Comparison of ENCODE assay signal across 1 cellular context in the genomic region with DNA sequence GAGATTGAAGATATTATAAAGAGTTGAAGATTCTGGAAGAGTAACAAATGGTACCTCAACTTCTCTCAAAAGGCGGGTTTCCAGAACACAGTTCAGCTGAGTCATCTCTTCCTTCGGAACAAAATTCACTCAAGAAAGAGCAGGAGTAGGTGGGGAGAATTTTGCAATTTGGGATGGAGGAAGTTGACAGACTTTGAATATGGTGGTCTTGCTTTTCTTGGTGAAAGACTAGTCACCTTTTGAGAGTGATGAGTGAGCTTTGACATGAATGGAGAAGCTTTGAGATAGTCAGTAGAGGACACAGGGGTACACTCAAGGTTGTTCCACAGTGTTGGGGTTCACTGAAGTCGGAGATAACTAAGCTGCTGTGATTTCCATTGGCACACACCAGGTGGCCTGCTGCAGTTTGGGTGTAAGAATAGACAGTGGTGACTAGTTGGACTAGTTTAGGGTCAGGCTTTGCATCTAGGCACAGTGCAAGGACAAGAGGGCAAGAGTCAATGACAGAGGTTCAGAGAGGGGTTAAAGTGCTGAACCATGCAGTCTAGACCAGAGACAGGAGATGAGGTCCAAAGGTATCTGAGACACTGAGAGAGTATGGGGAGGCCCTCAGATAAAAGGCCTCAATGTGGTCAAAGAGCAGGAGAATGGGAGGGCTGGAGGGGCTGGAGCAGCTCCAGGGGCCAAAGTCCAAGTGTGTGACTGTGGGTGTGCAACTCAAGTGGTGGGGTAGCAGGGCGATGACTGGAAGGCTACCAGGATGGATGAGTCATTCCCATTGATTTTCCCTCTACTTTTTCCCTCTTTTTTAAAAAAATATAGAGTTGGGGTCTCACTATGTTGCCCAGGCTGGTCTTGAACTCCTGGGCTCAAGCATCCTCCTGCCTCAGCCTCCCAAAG.
TF ChIP-seq lines count a peak whose summit lies in the region.

No MANE protein-coding gene starts in this region.

TF ChIP-seq in HepG2, 621 proteins besides CTCF, POLR2A, EP300 and RAD21 (continued from another document and continues in another):
- TF ChIP-seq, protein P1, sequence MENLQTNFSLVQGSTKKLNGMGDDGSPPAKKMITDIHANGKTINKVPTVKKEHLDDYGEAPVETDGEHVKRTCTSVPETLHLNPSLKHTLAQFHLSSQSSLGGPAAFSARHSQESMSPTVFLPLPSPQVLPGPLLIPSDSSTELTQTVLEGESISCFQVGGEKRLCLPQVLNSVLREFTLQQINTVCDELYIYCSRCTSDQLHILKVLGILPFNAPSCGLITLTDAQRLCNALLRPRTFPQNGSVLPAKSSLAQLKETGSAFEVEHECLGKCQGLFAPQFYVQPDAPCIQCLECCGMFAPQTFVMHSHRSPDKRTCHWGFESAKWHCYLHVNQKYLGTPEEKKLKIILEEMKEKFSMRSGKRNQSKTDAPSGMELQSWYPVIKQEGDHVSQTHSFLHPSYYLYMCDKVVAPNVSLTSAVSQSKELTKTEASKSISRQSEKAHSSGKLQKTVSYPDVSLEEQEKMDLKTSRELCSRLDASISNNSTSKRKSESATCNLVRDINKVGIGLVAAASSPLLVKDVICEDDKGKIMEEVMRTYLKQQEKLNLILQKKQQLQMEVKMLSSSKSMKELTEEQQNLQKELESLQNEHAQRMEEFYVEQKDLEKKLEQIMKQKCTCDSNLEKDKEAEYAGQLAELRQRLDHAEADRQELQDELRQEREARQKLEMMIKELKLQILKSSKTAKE (CRISPR knock-in tag; IDR thresholded peaks at IDR 0.05; ENCODE audit: borderline replicate concordance), result peak; percentile 87
- TF ChIP-seq ZNF589 (CRISPR knock-in tag; conservative IDR thresholded peaks at IDR 0.05) (peak; percentile 72; the same call in 1 of the 2 replicates), CHD2 (IDR thresholded peaks at IDR 0.05; ENCODE audit: low read depth, low read length) (peak; percentile 16; the same call in 1 of the 2 replicates), JUNB (CRISPR knock-in tag; IDR thresholded peaks at IDR 0.05; ENCODE audit: borderline replicate concordance) (peak; percentile 94), ELF3 (CRISPR knock-in tag; IDR thresholded peaks at IDR 0.05) (peak; percentile 83), MED8 (CRISPR knock-in tag; IDR thresholded peaks at IDR 0.05; ENCODE audit: insufficient replicate concordance) (peak; percentile 50), KDM6A (CRISPR knock-in tag; IDR thresholded peaks at IDR 0.05; ENCODE audit: low read depth) (peak; percentile 89), HOXA5 (CRISPR knock-in tag; IDR thresholded peaks at IDR 0.05) (peak; percentile 78), ZNF513 (CRISPR knock-in tag; conservative IDR thresholded peaks at IDR 0.05) (no peak), BCL6 (CRISPR knock-in tag; IDR thresholded peaks at IDR 0.05) (peak; percentile 78), XRCC5 (optimal IDR thresholded peaks at IDR 0.05; ENCODE audit: low read length) (peak; percentile 96), ZNF740 (CRISPR knock-in tag; IDR thresholded peaks at IDR 0.05) (peak; percentile 66; the same call in 1 of the 2 replicates), HOXA3 (CRISPR knock-in tag; IDR thresholded peaks at IDR 0.05) (peak; percentile 87; the same call in 1 of the 2 replicates), SP1 (IDR thresholded peaks at IDR 0.05) (no peak), SP1 (CRISPR knock-in tag; IDR thresholded peaks at IDR 0.05) (0 out of 2 replicates have a peak, but pooled peaks have one; percentile 28), ZFP82 (CRISPR knock-in tag; IDR thresholded peaks at IDR 0.05; ENCODE audit: borderline replicate concordance) (peak; percentile 56; the same call in 1 of the 2 replicates), ZNF577 (CRISPR knock-in tag; IDR thresholded peaks at IDR 0.05; ENCODE audit: borderline replicate concordance, low read depth) (no peak), POGZ (CRISPR knock-in tag; IDR thresholded peaks at IDR 0.05) (peak; percentile 99), ZNF264 (CRISPR knock-in tag; IDR thresholded peaks at IDR 0.05) (peak; percentile 95), MXD3 (CRISPR knock-in tag; IDR thresholded peaks at IDR 0.05) (no peak), ZNF605 (CRISPR knock-in tag; IDR thresholded peaks at IDR 0.05) (peak; percentile 90), NFE2L1 (CRISPR knock-in tag; IDR thresholded peaks at IDR 0.05; ENCODE audit: borderline replicate concordance) (no peak), ZBTB7B (CRISPR knock-in tag; IDR thresholded peaks at IDR 0.05) (peak; percentile 86), CSRNP1 (CRISPR knock-in tag; IDR thresholded peaks at IDR 0.05) (0 out of 2 replicates have a peak, but pooled peaks have one; percentile 70), ZNF619 (CRISPR knock-in tag; IDR thresholded peaks at IDR 0.05) (no peak), TGIF2 (CRISPR knock-in tag; IDR thresholded peaks at IDR 0.05) (peak; percentile 75; the same call in 1 of the 2 replicates), ZNF713 (CRISPR knock-in tag; IDR thresholded peaks at IDR 0.05) (no peak), PHF21A (CRISPR knock-in tag; IDR thresholded peaks at IDR 0.05) (peak; percentile 93), SMYD3 (CRISPR knock-in tag; IDR thresholded peaks at IDR 0.05) (0 out of 2 replicates have a peak, but pooled peaks have one; percentile 55), FOXC1 (CRISPR knock-in tag; IDR thresholded peaks at IDR 0.05; ENCODE audit: borderline replicate concordance) (peak; percentile 79; the same call in 1 of the 2 replicates), SP140L (CRISPR knock-in tag; IDR thresholded peaks at IDR 0.05; ENCODE audit: borderline replicate concordance) (no peak), EEA1 (CRISPR knock-in tag; IDR thresholded peaks at IDR 0.05; ENCODE audit: borderline replicate concordance) (0 out of 2 replicates have a peak, but pooled peaks have one; percentile 47), CEBPB (IDR thresholded peaks at IDR 0.05; ENCODE audit: borderline replicate concordance, low read depth, low read length) (peak; percentile 69; the same call in 1 of the 2 replicates), ZNF383 (CRISPR knock-in tag; IDR thresholded peaks at IDR 0.05; ENCODE audit: borderline replicate concordance) (no peak), FOXA1 (IDR thresholded peaks at IDR 0.05) (no peak), FOXA1 (CRISPR knock-in tag; IDR thresholded peaks at IDR 0.05) (no peak), ZBTB38 (CRISPR knock-in tag; IDR thresholded peaks at IDR 0.05) (peak; percentile 81; the same call in 1 of the 2 replicates), HMG20B (CRISPR knock-in tag; conservative IDR thresholded peaks at IDR 0.05) (peak; percentile 57; the same call in 1 of the 2 replicates), ISX (CRISPR knock-in tag; conservative IDR thresholded peaks at IDR 0.05) (no peak), ZFYVE20 (CRISPR knock-in tag; IDR thresholded peaks at IDR 0.05; ENCODE audit: borderline replicate concordance, low read depth) (no peak), SAFB2 (CRISPR knock-in tag; IDR thresholded peaks at IDR 0.05; ENCODE audit: borderline replicate concordance, low read depth) (0 out of 2 replicates have a peak, but pooled peaks have one; percentile 63), ZFX (CRISPR knock-in tag; IDR thresholded peaks at IDR 0.05; ENCODE audit: low read depth) (peak; percentile 71), JUN (CRISPR knock-in tag; IDR thresholded peaks at IDR 0.05) (peak; percentile 95), ATM (IDR thresholded peaks at IDR 0.05; ENCODE audit: borderline replicate concordance) (no peak), NCOA2 (CRISPR knock-in tag; IDR thresholded peaks at IDR 0.05) (peak; percentile 89), KDM5B (CRISPR knock-in tag; IDR thresholded peaks at IDR 0.05; ENCODE audit: borderline replicate concordance) (peak; percentile 60)
- TF ChIP-seq, protein P2, sequence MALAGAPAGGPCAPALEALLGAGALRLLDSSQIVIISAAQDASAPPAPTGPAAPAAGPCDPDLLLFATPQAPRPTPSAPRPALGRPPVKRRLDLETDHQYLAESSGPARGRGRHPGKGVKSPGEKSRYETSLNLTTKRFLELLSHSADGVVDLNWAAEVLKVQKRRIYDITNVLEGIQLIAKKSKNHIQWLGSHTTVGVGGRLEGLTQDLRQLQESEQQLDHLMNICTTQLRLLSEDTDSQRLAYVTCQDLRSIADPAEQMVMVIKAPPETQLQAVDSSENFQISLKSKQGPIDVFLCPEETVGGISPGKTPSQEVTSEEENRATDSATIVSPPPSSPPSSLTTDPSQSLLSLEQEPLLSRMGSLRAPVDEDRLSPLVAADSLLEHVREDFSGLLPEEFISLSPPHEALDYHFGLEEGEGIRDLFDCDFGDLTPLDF (CRISPR knock-in tag; IDR thresholded peaks at IDR 0.05), result peak; percentile 43; the same call in 1 of the 2 replicates
- TF ChIP-seq, protein P3, sequence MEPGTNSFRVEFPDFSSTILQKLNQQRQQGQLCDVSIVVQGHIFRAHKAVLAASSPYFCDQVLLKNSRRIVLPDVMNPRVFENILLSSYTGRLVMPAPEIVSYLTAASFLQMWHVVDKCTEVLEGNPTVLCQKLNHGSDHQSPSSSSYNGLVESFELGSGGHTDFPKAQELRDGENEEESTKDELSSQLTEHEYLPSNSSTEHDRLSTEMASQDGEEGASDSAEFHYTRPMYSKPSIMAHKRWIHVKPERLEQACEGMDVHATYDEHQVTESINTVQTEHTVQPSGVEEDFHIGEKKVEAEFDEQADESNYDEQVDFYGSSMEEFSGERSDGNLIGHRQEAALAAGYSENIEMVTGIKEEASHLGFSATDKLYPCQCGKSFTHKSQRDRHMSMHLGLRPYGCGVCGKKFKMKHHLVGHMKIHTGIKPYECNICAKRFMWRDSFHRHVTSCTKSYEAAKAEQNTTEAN (CRISPR knock-in tag; conservative IDR thresholded peaks at IDR 0.05), result peak; percentile 94
- TF ChIP-seq, protein P4, sequence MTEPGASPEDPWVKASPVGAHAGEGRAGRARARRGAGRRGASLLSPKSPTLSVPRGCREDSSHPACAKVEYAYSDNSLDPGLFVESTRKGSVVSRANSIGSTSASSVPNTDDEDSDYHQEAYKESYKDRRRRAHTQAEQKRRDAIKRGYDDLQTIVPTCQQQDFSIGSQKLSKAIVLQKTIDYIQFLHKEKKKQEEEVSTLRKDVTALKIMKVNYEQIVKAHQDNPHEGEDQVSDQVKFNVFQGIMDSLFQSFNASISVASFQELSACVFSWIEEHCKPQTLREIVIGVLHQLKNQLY (CRISPR knock-in tag; IDR thresholded peaks at IDR 0.05), result peak; percentile 82
- TF ChIP-seq, protein P5, sequence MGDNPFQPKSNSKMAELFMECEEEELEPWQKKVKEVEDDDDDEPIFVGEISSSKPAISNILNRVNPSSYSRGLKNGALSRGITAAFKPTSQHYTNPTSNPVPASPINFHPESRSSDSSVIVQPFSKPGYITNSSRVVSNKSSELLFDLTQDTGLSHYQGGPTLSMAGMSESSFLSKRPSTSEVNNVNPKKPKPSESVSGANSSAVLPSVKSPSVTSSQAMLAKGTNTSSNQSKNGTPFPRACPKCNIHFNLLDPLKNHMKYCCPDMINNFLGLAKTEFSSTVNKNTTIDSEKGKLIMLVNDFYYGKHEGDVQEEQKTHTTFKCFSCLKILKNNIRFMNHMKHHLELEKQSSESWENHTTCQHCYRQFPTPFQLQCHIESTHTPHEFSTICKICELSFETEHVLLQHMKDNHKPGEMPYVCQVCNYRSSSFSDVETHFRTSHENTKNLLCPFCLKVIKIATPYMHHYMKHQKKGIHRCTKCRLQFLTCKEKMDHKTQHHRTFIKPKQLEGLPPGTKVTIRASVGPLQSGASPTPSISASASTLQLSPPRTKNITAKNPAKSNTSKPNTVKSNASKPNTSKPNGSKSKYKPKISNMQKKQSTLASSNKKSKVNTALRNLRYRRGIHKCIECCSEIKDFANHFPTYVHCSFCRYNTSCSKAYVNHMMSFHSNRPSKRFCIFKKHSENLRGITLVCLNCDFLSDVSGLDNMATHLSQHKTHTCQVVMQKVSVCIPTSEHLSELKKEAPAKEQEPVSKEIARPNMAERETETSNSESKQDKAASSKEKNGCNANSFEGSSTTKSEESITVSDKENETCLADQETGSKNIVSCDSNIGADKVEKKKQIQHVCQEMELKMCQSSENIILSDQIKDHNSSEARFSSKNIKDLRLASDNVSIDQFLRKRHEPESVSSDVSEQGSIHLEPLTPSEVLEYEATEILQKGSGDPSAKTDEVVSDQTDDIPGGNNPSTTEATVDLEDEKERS (CRISPR knock-in tag; IDR thresholded peaks at IDR 0.05), result peak; percentile 97
